ENCODE assay signal across 11 cellular contexts in genomic region chr9:92759990-92760893, GRCh38. TPM values are rescaled to one million over a fixed set of nuclear protein-coding genes. Genes with fewer than 3 reads are reported as not detected.
DNase-seq lines count a peak whose midpoint lies in the region; ATAC-seq and TF ChIP-seq lines count a peak whose summit lies in the region.
"Had no signal": no experiment of that assay in that cellular context is flagged by ENCODE, and none has a peak within 500 bp of the region (broad histone marks: within the 10 kb centered on the region; RNA-seq: fewer than 3 reads in every experiment).

No MANE protein-coding gene starts in this region.

- CTCF ChIA-PET in CD4-positive, alpha-beta T cell (lab: Charles Lee) = interaction anchor here (1.2 kb wide), 1 partner anchor 43 kb away, joined by 4 read pairs; no protein-coding TSS in a partner anchor
- CTCF ChIA-PET in WTC11 (lab: Charles Lee) = interaction anchor here (1.1 to 1.5 kb wide), 3 partner anchors 31 to 53 kb away, joined by 3 read pairs; no protein-coding TSS in a partner anchor

- TF ChIP-seq CTCF in CD4-positive, alpha-beta T cell (IDR thresholded peaks at IDR 0.05) = no peak
- TF ChIP-seq CTCF in WTC11 (IDR thresholded peaks at IDR 0.05) (no peak), right atrium auricular region (IDR thresholded peaks at IDR 0.05) (no peak)

- H3K9me3 Mint-ChIP-seq in CD4-positive, alpha-beta T cell = peaks cover 2% of the 10 kb centered on the region
- no peaks in the 10 kb centered on the region for H3K9me3 Mint-ChIP-seq in WTC11

- H3K4me1 ChIP-seq in right atrium auricular region (peaks cover 0 to 56% of the 10 kb centered on the region in 2 donors), rectal smooth muscle tissue (ENCODE audit: control insufficient read depth, insufficient read depth, low read length) (peaks cover 13% of the 10 kb centered on the region)

- H3K36me3 ChIP-seq in right atrium auricular region (no peaks in the 10 kb centered on the region), rectal smooth muscle tissue (ENCODE audit: control insufficient read depth, insufficient read depth, low read length) (no peaks in the 10 kb centered on the region)

- ATAC-seq in CD4-positive, alpha-beta T cell (ENCODE audit: poor library complexity) = no peak
- ATAC-seq in WTC11 = no peak
- ATAC-seq in GM21515 (IDR thresholded peaks at IDR 0.05; ENCODE audit: unreplicated experiment) = no peak
- ATAC-seq in HG03457 (IDR thresholded peaks at IDR 0.05; ENCODE audit: unreplicated experiment) = no peak

- H3K4me3 Mint-ChIP-seq in CD4-positive, alpha-beta T cell = no peak overlapping the region
- no peak overlapping the region for H3K4me3 Mint-ChIP-seq in WTC11

- H3K36me3 Mint-ChIP-seq in CD4-positive, alpha-beta T cell (ENCODE audit: low read depth) = peaks cover 4% of the 10 kb centered on the region
- H3K36me3 Mint-ChIP-seq in WTC11 = no peaks in the 10 kb centered on the region

- peaks cover 4% of the 10 kb centered on the region for H3K9me3 ChIP-seq in CD4-positive, alpha-beta T cell (ENCODE audit: control insufficient read depth, low read length)
- no peaks in the 10 kb centered on the region for H3K9me3 ChIP-seq in right atrium auricular region

- H3K27ac Mint-ChIP-seq in CD4-positive, alpha-beta T cell = peak overlapping the region; percentile 100
- peak overlapping the region; percentile 93; the same call in 1 of the 2 replicates for H3K27ac Mint-ChIP-seq in WTC11

- H3K9ac ChIP-seq in rectal smooth muscle tissue (ENCODE audit: low read length) = no peak overlapping the region

- H3K4me3 ChIP-seq in right atrium auricular region = no peak overlapping the region
- H3K4me3 ChIP-seq in rectal smooth muscle tissue (ENCODE audit: low read length) = no peak overlapping the region

- POLR2A ChIA-PET in CD4-positive, alpha-beta T cell (lab: Charles Lee) = no interaction called here
- POLR2A ChIA-PET in WTC11 (lab: Charles Lee) = no interaction called here

- peaks cover 46% of the 10 kb centered on the region for H3K4me1 Mint-ChIP-seq in CD4-positive, alpha-beta T cell (ENCODE audit: low read depth)
- H3K4me1 Mint-ChIP-seq in WTC11 = peaks cover 61% of the 10 kb centered on the region

- intact Hi-C loops in CD4-positive, alpha-beta T cell (cut with DNase I, micrococcal nuclease) = loop anchor here (5.0 to 10.0 kb wide), 4 partner anchors 337 to 645 kb away; partner anchors contain the start of genes CARD19 (in 1 of the 2), CENPP (in 1 of the 2), IARS1 (in 1 of the 2) and NOL8 (in 1 of the 2)

- no peak overlapping the region for H3K27ac ChIP-seq in CD4-positive, alpha-beta T cell (ENCODE audit: low read depth, low read length)
- H3K27ac ChIP-seq in right atrium auricular region (peak overlapping the region; percentile 50 to 60), rectal smooth muscle tissue (ENCODE audit: low read depth, low read length) (peak overlapping the region; percentile 32)

- DNase-seq in CD4-positive, alpha-beta T cell = no peak
- DNase-seq in WTC11 (ENCODE audit: low spot score) = no peak
- DNase-seq in right atrium auricular region (ENCODE audit: low spot score) = no peak
- DNase-seq in RKO (ENCODE audit: low spot score) = no peak
- DNase-seq in A172 (ENCODE audit: low spot score) = no peak
- DNase-seq: NCI-H524; stimulated activated CD4-positive, alpha-beta T cell treated with anti-CD3 and anti-CD28 coated beads, Interleukin-4, amount 100 ng/mL, for 4 hours; T-helper 9 cell had no signal

- H3K27me3 Mint-ChIP-seq in CD4-positive, alpha-beta T cell = no peaks in the 10 kb centered on the region
- no peaks in the 10 kb centered on the region for H3K27me3 Mint-ChIP-seq in WTC11 (ENCODE audit: low read depth)

- H3K27me3 ChIP-seq in CD4-positive, alpha-beta T cell (ENCODE audit: control insufficient read depth, insufficient read depth, low read length) = no peaks in the 10 kb centered on the region
- H3K27me3 ChIP-seq in right atrium auricular region = no peaks in the 10 kb centered on the region
- no peaks in the 10 kb centered on the region for H3K27me3 ChIP-seq in rectal smooth muscle tissue (ENCODE audit: control insufficient read depth, insufficient read depth, low read length)

TF ChIP-seq in WTC11, 78 proteins besides CTCF, POLR2A, EP300 and RAD21:
- TF ChIP-seq KAT7 (CRISPR knock-in tag; IDR thresholded peaks at IDR 0.05; ENCODE audit: borderline replicate concordance) (no peak), ZNF121 (CRISPR knock-in tag; IDR thresholded peaks at IDR 0.05) (no peak), NR3C1 (CRISPR knock-in tag; conservative IDR thresholded peaks at IDR 0.05; ENCODE audit: low read depth) (no peak), ZMAT4 (CRISPR knock-in tag; IDR thresholded peaks at IDR 0.05) (no peak), ZNF396 (CRISPR knock-in tag; IDR thresholded peaks at IDR 0.05; ENCODE audit: borderline replicate concordance) (no peak), MAX (CRISPR knock-in tag; IDR thresholded peaks at IDR 0.05) (no peak), E2F5 (CRISPR knock-in tag; IDR thresholded peaks at IDR 0.05) (no peak), ATF3 (CRISPR knock-in tag; conservative IDR thresholded peaks at IDR 0.05) (no peak), CBFB (CRISPR knock-in tag; IDR thresholded peaks at IDR 0.05; ENCODE audit: low read depth) (no peak), USF2 (CRISPR knock-in tag; IDR thresholded peaks at IDR 0.05) (no peak), MYBL2 (CRISPR knock-in tag; IDR thresholded peaks at IDR 0.05) (no peak), SMAD3 (CRISPR knock-in tag; IDR thresholded peaks at IDR 0.05; ENCODE audit: borderline replicate concordance) (no peak), RELA (CRISPR knock-in tag; IDR thresholded peaks at IDR 0.05; ENCODE audit: borderline replicate concordance) (no peak), E2F4 (CRISPR knock-in tag; IDR thresholded peaks at IDR 0.05; ENCODE audit: borderline replicate concordance, low read depth) (no peak), RORB (CRISPR knock-in tag; IDR thresholded peaks at IDR 0.05) (no peak), AR (CRISPR knock-in tag; IDR thresholded peaks at IDR 0.05) (no peak)

RNA-seq across cellular contexts. Expression of gene BICD2, which starts 4.4 kb away (rescaled TPM):
- 10 to 100 TPM; 14.1 to 14.9 TPM for total RNA-seq in CD4-positive, alpha-beta T cell
- total RNA-seq in WTC11 (2021) = 30.8 to 38.7 TPM (median 31.4 TPM) in 3 replicates
- 10 to 100 TPM; 32.2 to 40.4 TPM for total RNA-seq in right atrium auricular region
- 29.8 and 31.7 TPM in 2 replicates for total RNA-seq in A172 (2014; rRNA removed; shearing (Covaris generic))
